ENCODE assay signal across 8 cellular contexts in the genomic region with DNA sequence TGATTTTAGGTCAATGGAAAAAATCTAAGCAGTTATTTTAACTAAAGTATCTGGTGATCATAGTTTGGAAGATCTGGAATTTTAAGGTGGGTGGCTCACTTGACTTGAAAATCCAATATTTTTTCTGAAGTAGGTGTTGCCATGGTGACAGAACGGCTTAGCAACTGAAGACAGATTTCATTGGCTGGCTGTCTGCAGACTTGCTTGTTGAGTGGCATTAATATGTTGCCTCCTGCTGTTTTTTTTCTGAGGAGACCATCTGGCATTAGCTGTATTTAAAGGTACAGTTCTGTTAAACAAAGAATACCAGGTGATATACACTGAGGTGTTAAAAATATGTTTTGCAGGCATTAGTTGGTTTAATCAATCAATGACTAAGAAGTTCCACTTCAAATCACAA. TPM values are rescaled to one million over a fixed set of nuclear protein-coding genes. Genes with fewer than 3 reads are reported as not detected.
DNase-seq lines count a peak whose midpoint lies in the region; ATAC-seq and TF ChIP-seq lines count a peak whose summit lies in the region.

No MANE protein-coding gene starts in this region.

- H3K4me3 Mint-ChIP-seq in activated CD4-positive, alpha-beta T cell treated with anti-CD3 and anti-CD28 coated beads, Interleukin-2, amount 10 ng/mL, durations not matched to agents 24 days and 14 days = no peak overlapping the region

- no peak for TF ChIP-seq POLR2A in ovary (IDR thresholded peaks at IDR 0.05)

- H3K36me3 ChIP-seq in SK-N-MC (ENCODE audit: insufficient read depth, low read length) = no peaks in the 10 kb centered on the region
- H3K36me3 ChIP-seq in ovary = no peaks in the 10 kb centered on the region

- TF ChIP-seq CTCF in ovary (IDR thresholded peaks at IDR 0.05) = no peak

- peaks cover 17% of the 10 kb centered on the region for H3K27me3 Mint-ChIP-seq in activated CD4-positive, alpha-beta T cell treated with anti-CD3 and anti-CD28 coated beads, Interleukin-2, amount 10 ng/mL, durations not matched to agents 24 days and 14 days

- H3K4me1 ChIP-seq in ovary (ENCODE audit: insufficient read depth) = peaks cover 7% of the 10 kb centered on the region

- peak overlapping the region; percentile 34 for H3K4me3 ChIP-seq in SK-N-MC
- H3K4me3 ChIP-seq in ovary = no peak overlapping the region

- H3K27ac Mint-ChIP-seq in activated CD4-positive, alpha-beta T cell treated with anti-CD3 and anti-CD28 coated beads, Interleukin-2, amount 10 ng/mL, durations not matched to agents 24 days and 14 days = no peak overlapping the region

- H3K9me3 ChIP-seq in SK-N-MC (ENCODE audit: low read depth, low read length) (no peaks in the 10 kb centered on the region), ovary (no peaks in the 10 kb centered on the region)

- ATAC-seq in GM18502 (IDR thresholded peaks at IDR 0.05; ENCODE audit: poor library complexity, unreplicated experiment) = peak; percentile 76
- ATAC-seq in GM21390 (IDR thresholded peaks at IDR 0.05; ENCODE audit: unreplicated experiment) = no peak

- no peak overlapping the region for H3K27ac ChIP-seq in SK-N-MC
- H3K27ac ChIP-seq in ovary = no peak overlapping the region

- H3K27me3 ChIP-seq in ovary = no peaks in the 10 kb centered on the region

- no peaks in the 10 kb centered on the region for H3K9me3 Mint-ChIP-seq in activated CD4-positive, alpha-beta T cell treated with anti-CD3 and anti-CD28 coated beads, Interleukin-2, amount 10 ng/mL, durations not matched to agents 24 days and 14 days

- no peaks in the 10 kb centered on the region for H3K36me3 Mint-ChIP-seq in activated CD4-positive, alpha-beta T cell treated with anti-CD3 and anti-CD28 coated beads, Interleukin-2, amount 10 ng/mL, durations not matched to agents 24 days and 14 days (ENCODE audit: low read depth)

- WGBS in ovary, 3 donors = 29 to 44% (median 38%) methylated on average over 1 of the region's 1 CpG

- TF ChIP-seq EP300 in ovary (IDR thresholded peaks at IDR 0.05) = no peak

- DNase-seq in NAMALWA (ENCODE audit: low spot score) = peak; percentile 62
- DNase-seq in SK-N-MC (ENCODE audit: low read depth, low spot score) = peak; percentile 90
- DNase-seq in left kidney (ENCODE audit: low read depth, low spot score) = peak; percentile 86
- no peak for DNase-seq in MV-4-11 (lab: John Stamatoyannopoulos, UW)
- DNase-seq in ovary = no peak
- DNase-seq in activated CD4-positive, alpha-beta T cell treated with anti-CD3 and anti-CD28 coated beads, Interleukin-2, amount 10 ng/mL, durations not matched to agents 24 days and 14 days = no peak

- intact Hi-C loops in ovary (cut with DNase I) = no loop called here
- intact Hi-C loops in activated CD4-positive, alpha-beta T cell treated with anti-CD3 and anti-CD28 coated beads, Interleukin-2, amount 10 ng/mL, durations not matched to agents 24 days and 14 days (cut with micrococcal nuclease) = no loop called here

- H3K9ac ChIP-seq in SK-N-MC (ENCODE audit: insufficient read length) = no peak overlapping the region

- H3K4me1 Mint-ChIP-seq in activated CD4-positive, alpha-beta T cell treated with anti-CD3 and anti-CD28 coated beads, Interleukin-2, amount 10 ng/mL, durations not matched to agents 24 days and 14 days = no peaks in the 10 kb centered on the region

RNA-seq across cellular contexts. Expression of a gene that starts 19.8 kb away (rescaled TPM):
- 100 to 1,000 TPM in 1 of 7 donors, 10 to 100 TPM in 6; 19.9 to 114 (median 37.8) TPM for total RNA-seq in ovary
- 100 to 1,000 TPM in 1 of 2 donors, 10 to 100 TPM in 1; 69.2 to 207 TPM for polyA plus RNA-seq in ovary
- total RNA-seq in activated CD4-positive, alpha-beta T cell treated with anti-CD3 and anti-CD28 coated beads, Interleukin-2, amount 10 ng/mL, durations not matched to agents 24 days and 14 days = not detected in 2 replicates

Comparison
In these comparisons a context has a peak if more than half of its experiments do, and no peak if none do; other contexts are left out.
1. DNase-seq: peak in NAMALWA (single experiment), SK-N-MC (single experiment) and left kidney (single experiment); none in MV-4-11 (single experiment), ovary (0 of 5) and activated CD4-positive, alpha-beta T cell treated with anti-CD3 and anti-CD28 coated beads, Interleukin-2, amount 10 ng/mL, durations not matched to agents 24 days and 14 days (single experiment).
2. RNA of a gene that starts 19.8 kb away (total RNA-seq): 19.9 to 114 TPM in ovary; not detected in activated CD4-positive, alpha-beta T cell treated with anti-CD3 and anti-CD28 coated beads, Interleukin-2, amount 10 ng/mL, durations not matched to agents 24 days and 14 days; every median in the first group is over 10 times any median in the second.